ENCODE assay signal across 18 cellular contexts in the genomic region with DNA sequence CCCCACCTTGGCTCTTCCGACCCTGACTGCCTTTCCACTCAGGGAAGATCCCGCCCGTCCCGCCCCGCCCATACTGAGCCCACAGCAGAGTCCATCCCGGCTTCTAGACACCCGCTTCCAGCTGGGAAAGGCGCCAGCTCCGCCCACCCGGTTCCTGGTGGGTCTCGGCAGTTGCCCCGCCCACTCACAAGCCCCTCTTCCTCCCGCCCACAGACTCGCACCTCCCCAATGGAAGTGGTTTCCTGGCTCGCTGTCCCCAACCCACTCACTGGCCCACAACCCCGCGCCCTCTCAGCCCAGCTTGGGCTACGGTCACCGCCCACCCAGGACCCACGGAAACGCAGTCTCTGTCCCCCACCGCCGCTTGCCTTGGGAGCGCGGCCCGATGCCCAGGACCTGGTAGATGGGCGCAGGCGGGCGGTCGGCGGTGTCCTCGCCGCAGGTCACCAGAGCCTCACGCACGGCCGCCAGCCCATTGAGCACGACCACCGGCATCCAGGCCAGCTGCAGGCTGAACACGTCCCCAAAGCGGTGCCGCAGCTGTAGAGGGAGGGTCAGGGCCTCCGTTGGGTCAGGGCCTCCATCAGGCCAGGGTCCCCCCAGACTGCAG. TPM values are rescaled to one million over a fixed set of nuclear protein-coding genes. Genes with fewer than 3 reads are reported as not detected.
A peak's percentile ranks its signal among the peaks of the same experiment; 100 is the strongest.
DNase-seq lines count a peak whose midpoint lies in the region; ATAC-seq, FAIRE-seq and TF ChIP-seq lines count a peak whose summit lies in the region.
"Had no signal": no experiment of that assay in that cellular context is flagged by ENCODE, and none has a peak within 500 bp of the region (broad histone marks: within the 10 kb centered on the region; RNA-seq: fewer than 3 reads in every experiment).

No MANE protein-coding gene starts in this region.

- no peak overlapping the region for H4K91ac ChIP-seq in neuronal stem cell (ENCODE audit: low read depth, low read length, poor library complexity)

- ATAC-seq in Right ventricle myocardium superior (ENCODE audit: poor library complexity), result no peak
- ATAC-seq: GM12878 had no signal

- no peaks in the 10 kb centered on the region for H3K79me2 ChIP-seq in endothelial cell of umbilical vein (ENCODE audit: control insufficient read depth, insufficient read depth, low read length)

- no peaks in the 10 kb centered on the region for H3K36me3 ChIP-seq in left ventricle myocardium inferior
- no peaks in the 10 kb centered on the region for H3K36me3 ChIP-seq in endothelial cell of umbilical vein (ENCODE audit: control insufficient read depth in 2 of 2, extremely low read depth in 1 of 2, insufficient read depth in 2 of 2, low read length in 2 of 2)
- peaks cover 17 to 64% of the 10 kb centered on the region in 2 donors for H3K36me3 ChIP-seq in neuronal stem cell (replicated peaks in 1 of 2; ENCODE audit: control insufficient read depth in 2 of 2, insufficient read depth in 2 of 2, low read length in 2 of 2)

- H3K4me1 ChIP-seq in left ventricle myocardium inferior, result peaks cover 11% of the 10 kb centered on the region
- no peaks in the 10 kb centered on the region for H3K4me1 ChIP-seq in endothelial cell of umbilical vein (ENCODE audit: control insufficient read depth, extremely low read depth, insufficient read depth, low read length)
- H3K4me1 ChIP-seq in neuronal stem cell (ENCODE audit: control insufficient read depth in 2 of 2, insufficient read depth in 1 of 2, low read depth in 1 of 2, low read length in 2 of 2), result peaks cover 0 to 1% of the 10 kb centered on the region in 2 donors

- H2BK15ac ChIP-seq in neuronal stem cell (ENCODE audit: low read length), result no peak overlapping the region

- intact Hi-C loops in left ventricle myocardium inferior (cut with micrococcal nuclease), result no loop called here
- intact Hi-C loops in Right ventricle myocardium superior (cut with DNase I), result no loop called here
- intact Hi-C loops in endothelial cell of umbilical vein (cut with micrococcal nuclease), result loop anchor here (10.0 kb wide), 1 partner anchor 1868 kb away; no protein-coding TSS in a partner anchor

- BruUV-seq in endothelial cell of umbilical vein (replicated peaks; lab: Mats Ljungman, UMichigan), result no TSS peak

- no peaks in the 10 kb centered on the region for H3K79me1 ChIP-seq in neuronal stem cell (ENCODE audit: low read depth, low read length)

- H3K14ac ChIP-seq in neuronal stem cell (ENCODE audit: low read length), result no peak overlapping the region

- CTCF ChIA-PET in endothelial cell of umbilical vein (lab: Charles Lee), result interaction anchor here (1.1 kb wide), 1 partner anchor 44 kb away, joined by 3 read pairs; no protein-coding TSS in a partner anchor

- H2AK5ac ChIP-seq in neuronal stem cell (ENCODE audit: low read depth, low read length), result no peak overlapping the region

- H3K27ac ChIP-seq in left ventricle myocardium inferior (replicated peaks) (no peak overlapping the region), endothelial cell of umbilical vein (ENCODE audit: insufficient read depth, low read depth, low read length) (no peak overlapping the region), neuronal stem cell (replicated peaks; ENCODE audit: low read length) (no peak overlapping the region)
- H3K27ac ChIP-seq: 22Rv1; BLaER1 treated with 17β-estradiol and CSF1 and Interleukin-3, amounts not matched to agents 10 nM and 100 nM; HL-60 had no signal

- H4K20me1 ChIP-seq in endothelial cell of umbilical vein (replicated peaks; ENCODE audit: control insufficient read depth, extremely low read depth, insufficient read depth, low read length), result no peaks in the 10 kb centered on the region

- dilution Hi-C loops in endothelial cell of umbilical vein (cut with MboI; ENCODE audit: extremely low pct_ligation_motif_present, low sequenced_read_pairs), result no loop called here

- H4K8ac ChIP-seq in neuronal stem cell (ENCODE audit: low read depth, low read length), result peak overlapping the region; percentile 57

- no peak overlapping the region for H2BK120ac ChIP-seq in neuronal stem cell (ENCODE audit: low read depth, low read length)

- POLR2A ChIA-PET in endothelial cell of umbilical vein (lab: Charles Lee), result no interaction called here

- H3K9me3 ChIP-seq in left ventricle myocardium inferior (replicated peaks) (no peaks in the 10 kb centered on the region), endothelial cell of umbilical vein (replicated peaks; ENCODE audit: control insufficient read depth, insufficient read depth, low read length) (no peaks in the 10 kb centered on the region), neuronal stem cell (replicated peaks in 1 of 2; ENCODE audit: control insufficient read depth in 2 of 2, insufficient read depth in 1 of 2, low read depth in 1 of 2, low read length in 2 of 2) (peaks cover 0 to 1% of the 10 kb centered on the region in 2 donors)
- H3K9me3 ChIP-seq: BLaER1 treated with 17β-estradiol and CSF1 and Interleukin-3, amounts not matched to agents 10 nM and 100 nM had no signal

- H3K27me3 ChIP-seq in left ventricle myocardium inferior (ENCODE audit: low read depth) (no peaks in the 10 kb centered on the region), endothelial cell of umbilical vein (ENCODE audit: control insufficient read depth in 2 of 2, insufficient read depth in 2 of 2, low read length in 2 of 2) (no peaks in the 10 kb centered on the region), neuronal stem cell (ENCODE audit: control insufficient read depth in 3 of 3, insufficient read depth in 3 of 3, low read depth in 1 of 3, low read length in 3 of 3) (no peaks in the 10 kb centered on the region)
- H3K27me3 ChIP-seq: BLaER1 treated with 17β-estradiol and CSF1 and Interleukin-3, amounts not matched to agents 10 nM and 100 nM had no signal

- H3K9me1 ChIP-seq in endothelial cell of umbilical vein (replicated peaks; ENCODE audit: control insufficient read depth, extremely low read depth, insufficient read depth, low read length), result no peaks in the 10 kb centered on the region

- H3K18ac ChIP-seq in neuronal stem cell (ENCODE audit: low read length), result peak overlapping the region; percentile 54

- H2BK12ac ChIP-seq in neuronal stem cell (ENCODE audit: low read length), result no peak overlapping the region

- TF ChIP-seq CTCF in left ventricle myocardium inferior (IDR thresholded peaks at IDR 0.05; ENCODE audit: borderline replicate concordance) (no peak), endothelial cell of umbilical vein (IDR thresholded peaks at IDR 0.05; ENCODE audit: extremely low read depth in 1 of 2, insufficient read depth in 1 of 2, low read depth in 1 of 2, low read length in 2 of 2) (no peak)

- peak overlapping the region; percentile 70 for H3K23ac ChIP-seq in neuronal stem cell (ENCODE audit: low read depth, low read length, poor library complexity)

- DNase-seq in left ventricle myocardium inferior (no peak), Right ventricle myocardium superior (no peak), endothelial cell of umbilical vein (ENCODE audit: low read depth, low spot score) (no peak), neuronal stem cell (ENCODE audit: low spot score) (no peak), H4 (ENCODE audit: low spot score) (no peak), medulla oblongata (ENCODE audit: extremely low spot score) (no peak), SIG-M5 treated with dmso at 0.1 percent for 504 hours (lab: John Stamatoyannopoulos, UW; ENCODE audit: unreplicated experiment) (no peak), EL (no peak)
- DNase-seq: Calu3; CD4-positive, alpha-beta T cell; DMS 273 treated with DMSO at 0.1 percent for 48 hours; GOT3; HCEC 1CT had no signal

- no peak for TF ChIP-seq POLR2A in endothelial cell of umbilical vein (IDR thresholded peaks at IDR 0.05; ENCODE audit: low read depth, low read length)

- H3K4me3 ChIP-seq in left ventricle myocardium inferior, result peak overlapping the region; percentile 19
- peak overlapping the region in 1 of 3 experiments; percentile 5 for H3K4me3 ChIP-seq in endothelial cell of umbilical vein (replicated peaks in 1 of 3; ENCODE audit: insufficient read depth in 1 of 3, low read depth in 1 of 3, low read length in 3 of 3)
- no peak overlapping the region for H3K4me3 ChIP-seq in neuronal stem cell (ENCODE audit: low read length in 2 of 2)
- H3K4me3 ChIP-seq: BLaER1 treated with 17β-estradiol and CSF1 and Interleukin-3, amounts not matched to agents 10 nM and 100 nM; GM12878 had no signal

- H2AFZ ChIP-seq in endothelial cell of umbilical vein (ENCODE audit: low read depth, low read length) (peak overlapping the region; percentile 46), neuronal stem cell (ENCODE audit: low read length) (no peak overlapping the region)

- H3K4me2 ChIP-seq in endothelial cell of umbilical vein (ENCODE audit: insufficient read depth, low read length) (no peak overlapping the region), neuronal stem cell (ENCODE audit: insufficient read depth, low read length, poor library complexity, severe bottlenecking) (no peak overlapping the region)
- H3K4me2 ChIP-seq: BLaER1 treated with 17β-estradiol and CSF1 and Interleukin-3, amounts not matched to agents 10 nM and 100 nM had no signal

- H3K9ac ChIP-seq in endothelial cell of umbilical vein (replicated peaks; ENCODE audit: extremely low read depth, insufficient read depth, low read length) (no peak overlapping the region), neuronal stem cell (ENCODE audit: low read depth, low read length, poor library complexity) (no peak overlapping the region)
- H3K9ac ChIP-seq: BLaER1 treated with 17β-estradiol and CSF1 and Interleukin-3, amounts not matched to agents 10 nM and 100 nM had no signal

- no peak for FAIRE-seq in endothelial cell of umbilical vein (lab: Jason Lieb, UNC)
- FAIRE-seq: GM12878, GM18507 had no signal

- H2BK5ac ChIP-seq in neuronal stem cell (ENCODE audit: low read length), result no peak overlapping the region

- H3K4ac ChIP-seq in neuronal stem cell (ENCODE audit: low read length), result no peak overlapping the region

- no CpG with 5 or more reads among the region's 42 CpGs for WGBS in neuronal stem cell (ENCODE audit: extremely low coverage in 2 of 2, insufficient read length in 2 of 2, insufficient replicate concordance in 1 of 2), 2 donors

TF ChIP-seq in endothelial cell of umbilical vein, 7 proteins besides CTCF, POLR2A, EP300 and RAD21 (continues in another document):
- TF ChIP-seq MYC (IDR thresholded peaks at IDR 0.05; ENCODE audit: low read depth, low read length), result no peak

RNA-seq across cellular contexts. Expression of a gene that starts 22.2 kb away (rescaled TPM):
- total RNA-seq in left ventricle myocardium inferior (0.16 TPM), Right ventricle myocardium superior (not detected), endothelial cell of umbilical vein (0.91 and 0.97 TPM in 2 replicates)
- 0.25 TPM in 2 replicates for polyA plus RNA-seq in endothelial cell of umbilical vein
- polyA plus RNA-seq in endothelial cell of umbilical vein (2011; cell fraction: cytosol; rRNA removed), result 0.06 TPM in 1 of 2 replicates, not detected in the other
- 3.4 and 4.2 TPM in 2 replicates for polyA plus RNA-seq in endothelial cell of umbilical vein (2011; cell fraction: nucleus; rRNA removed)
- 0.34 and 0.40 TPM in 2 replicates for polyA plus RNA-seq in endothelial cell of umbilical vein (2012)
- polyA minus RNA-seq in endothelial cell of umbilical vein, result 0.13 and 0.68 TPM in 2 replicates
- polyA minus RNA-seq in endothelial cell of umbilical vein (2011; cell fraction: cytosol; rRNA and poly(A)+ RNA removed), result not detected
- 0.67 and 0.87 TPM in 2 replicates for polyA minus RNA-seq in endothelial cell of umbilical vein (2011; cell fraction: nucleus; rRNA and poly(A)+ RNA removed)
- 0.29 TPM for polyA plus RNA-seq in neuronal stem cell (2013, experiment 1 of 2)
- polyA plus RNA-seq in neuronal stem cell (2013, experiment 2 of 2), result 0.29 TPM
- not detected in 2 replicates for total RNA-seq in H4 (2014; rRNA removed; shearing (Covaris generic))
